In genomic region chr18:7566587-7567486, GRCh38 we compare ENCODE assay signal across 8 cellular contexts. TPM values are rescaled to one million over a fixed set of nuclear protein-coding genes. Genes with fewer than 3 reads are reported as not detected.
A peak's percentile ranks its signal among the peaks of the same experiment; 100 is the strongest.
DNase-seq lines count a peak whose midpoint lies in the region; ATAC-seq and TF ChIP-seq lines count a peak whose summit lies in the region.

Gene PTPRM (plus strand): TSS chr18:7567316. CDS start chr18:7567819, 503 bp downstream.

- no peaks in the 10 kb centered on the region for H3K4me1 Mint-ChIP-seq in activated naive CD4-positive, alpha-beta T cell treated with anti-CD3 and anti-CD28 coated beads, Interleukin-2, amount 50 U/mL, for 24 hours
- H3K4me1 Mint-ChIP-seq in natural killer cell treated with Interleukin-12 subunit alpha and Interleukin-12 subunit beta and Interleukin-15 and Interleukin-18, amount 100 ng/mL, for 72 hours (ENCODE audit: low read depth in 2 of 2), result peaks cover 4 to 19% of the 10 kb centered on the region in 2 donors

- H3K27me3 ChIP-seq in BJ (ENCODE audit: control insufficient read depth, insufficient read depth, low read length), result no peaks in the 10 kb centered on the region
- H3K27me3 ChIP-seq in suprapubic skin, result peaks cover 12% of the 10 kb centered on the region

- peak within 1 kb of the TSS; percentile 96 for H3K27ac ChIP-seq in suprapubic skin

- TF ChIP-seq CTCF in BJ (IDR thresholded peaks at IDR 0.05; ENCODE audit: insufficient read depth, low read depth, low read length), result no peak
- TF ChIP-seq CTCF in suprapubic skin (IDR thresholded peaks at IDR 0.05), result peak; percentile 37 to 42

- CTCF ChIA-PET in BJ (lab: Yijun Ruan, JAX), result interaction anchor here (0.6 to 2.6 kb wide), 45 partner anchors 8 to 1451 kb away, joined by 3 to 19 read pairs (median 4); no protein-coding TSS in a partner anchor

- POLR2A ChIA-PET in BJ (lab: Charles Lee), result interaction anchor here (0.6 to 0.7 kb wide), 4 partner anchors 11 to 160 kb away, joined by 3 to 5 read pairs (median 4); no protein-coding TSS in a partner anchor

- peaks cover 36% of the 10 kb centered on the region for H3K27me3 Mint-ChIP-seq in activated naive CD4-positive, alpha-beta T cell treated with anti-CD3 and anti-CD28 coated beads, Interleukin-2, amount 50 U/mL, for 24 hours
- peaks cover 24 to 37% of the 10 kb centered on the region in 2 donors for H3K27me3 Mint-ChIP-seq in natural killer cell treated with Interleukin-12 subunit alpha and Interleukin-12 subunit beta and Interleukin-15 and Interleukin-18, amount 100 ng/mL, for 72 hours

- peak within 1 kb of the TSS; percentile 11 for H3K4me3 Mint-ChIP-seq in activated naive CD4-positive, alpha-beta T cell treated with anti-CD3 and anti-CD28 coated beads, Interleukin-2, amount 50 U/mL, for 24 hours
- H3K4me3 Mint-ChIP-seq in natural killer cell treated with Interleukin-12 subunit alpha and Interleukin-12 subunit beta and Interleukin-15 and Interleukin-18, amount 100 ng/mL, for 72 hours, result peak within 1 kb of the TSS; percentile 30

- no peak within 1 kb of the TSS for H3K27ac Mint-ChIP-seq in activated naive CD4-positive, alpha-beta T cell treated with anti-CD3 and anti-CD28 coated beads, Interleukin-2, amount 50 U/mL, for 24 hours
- H3K27ac Mint-ChIP-seq in natural killer cell treated with Interleukin-12 subunit alpha and Interleukin-12 subunit beta and Interleukin-15 and Interleukin-18, amount 100 ng/mL, for 72 hours, result no peak within 1 kb of the TSS

- H3K4me1 ChIP-seq in suprapubic skin, result peaks cover 31% of the 10 kb centered on the region

- H3K9me3 ChIP-seq in suprapubic skin, result no peaks in the 10 kb centered on the region

- peak within 1 kb of the TSS; percentile 91 for H3K4me3 ChIP-seq in BJ (ENCODE audit: low read depth, low read length)
- H3K4me3 ChIP-seq in suprapubic skin, result peak within 1 kb of the TSS; percentile 92

- ATAC-seq in HG03196 (IDR thresholded peaks at IDR 0.05; ENCODE audit: unreplicated experiment), result peak; percentile 75
- peak; percentile 89 to 95 for ATAC-seq in natural killer cell treated with Interleukin-12 subunit alpha and Interleukin-12 subunit beta and Interleukin-15 and Interleukin-18, amount 100 ng/mL, for 72 hours

- no peak for DNase-seq in BJ (ENCODE audit: low read depth)
- DNase-seq in GM19240 (ENCODE audit: insufficient read length, low spot score), result peak; percentile 20
- DNase-seq in NOMO-1 treated with DMSO at 0.1 percent for 48 hours (lab: John Stamatoyannopoulos, UW; ENCODE audit: unreplicated experiment), result peak; percentile 40
- DNase-seq in foreskin melanocyte, result peak; percentile 76
- DNase-seq in natural killer cell treated with Interleukin-12 subunit alpha and Interleukin-12 subunit beta and Interleukin-15 and Interleukin-18, amount 100 ng/mL, for 72 hours (ENCODE audit: low spot score), result peak; percentile 74
- peak; percentile 93 to 95 for DNase-seq in suprapubic skin (ENCODE audit: low spot score in 2 of 2)

- peak in 1 of 2 donors; percentile 58 for TF ChIP-seq POLR2A in suprapubic skin (IDR thresholded peaks at IDR 0.05)

- 1% methylated on average over 14 of the region's 138 CpGs for WGBS in suprapubic skin

- no peak for TF ChIP-seq EP300 in suprapubic skin (IDR thresholded peaks at IDR 0.05)

- H3K36me3 Mint-ChIP-seq in activated naive CD4-positive, alpha-beta T cell treated with anti-CD3 and anti-CD28 coated beads, Interleukin-2, amount 50 U/mL, for 24 hours, result no peaks in the 10 kb centered on the region
- peaks cover 5% of the 10 kb centered on the region for H3K36me3 Mint-ChIP-seq in natural killer cell treated with Interleukin-12 subunit alpha and Interleukin-12 subunit beta and Interleukin-15 and Interleukin-18, amount 100 ng/mL, for 72 hours

- H3K9me3 Mint-ChIP-seq in activated naive CD4-positive, alpha-beta T cell treated with anti-CD3 and anti-CD28 coated beads, Interleukin-2, amount 50 U/mL, for 24 hours, result no peaks in the 10 kb centered on the region
- no peaks in the 10 kb centered on the region for H3K9me3 Mint-ChIP-seq in natural killer cell treated with Interleukin-12 subunit alpha and Interleukin-12 subunit beta and Interleukin-15 and Interleukin-18, amount 100 ng/mL, for 72 hours

- no peaks in the 10 kb centered on the region for H3K36me3 ChIP-seq in BJ (ENCODE audit: control insufficient read depth, insufficient read depth, low read length)
- no peaks in the 10 kb centered on the region for H3K36me3 ChIP-seq in suprapubic skin

RNA-seq across cellular contexts. Expression of gene PTPRM, which starts in this region (rescaled TPM):
- 149 TPM in 2 replicates for polyA plus RNA-seq in BJ (2011; rRNA removed)
- polyA minus RNA-seq in BJ (2011; rRNA and poly(A)+ RNA removed), result 64.4 and 74.7 TPM in 2 replicates
- 10 to 100 TPM in 1 of 2 donors, 1 to 10 TPM in 1; 7.5 to 19.2 TPM for total RNA-seq in natural killer cell treated with Interleukin-12 subunit alpha and Interleukin-12 subunit beta and Interleukin-15 and Interleukin-18, amount 100 ng/mL, for 72 hours
- 10 to 100 TPM; 19.8 to 73.7 (median 40.0) TPM for total RNA-seq in suprapubic skin
